Comparison of ENCODE assay signal across 19 cellular contexts in the genomic region with DNA sequence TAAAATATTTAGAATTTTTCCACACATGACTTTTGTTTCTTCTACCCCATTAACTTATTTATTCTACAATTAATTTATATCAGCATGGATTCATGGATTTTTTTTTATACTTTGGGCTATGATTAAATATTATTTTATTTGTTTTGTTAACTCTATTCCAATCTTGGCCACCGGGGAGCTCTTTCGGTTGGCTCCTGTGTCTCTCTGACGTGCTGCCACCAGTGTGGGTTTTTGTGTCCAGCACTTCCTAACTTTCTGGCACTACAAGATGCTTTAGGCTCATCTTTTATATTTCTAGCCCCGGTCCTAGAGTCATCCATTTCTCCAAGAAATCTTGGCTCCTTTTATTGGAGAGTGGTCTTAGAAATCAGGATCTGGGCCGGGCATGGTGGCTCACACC. TPM values are rescaled to one million over a fixed set of nuclear protein-coding genes. Genes with fewer than 3 reads are reported as not detected.
DNase-seq lines count a peak whose midpoint lies in the region; ATAC-seq and TF ChIP-seq lines count a peak whose summit lies in the region.
"Had no signal": no experiment of that assay in that cellular context is flagged by ENCODE, and none has a peak within 500 bp of the region (broad histone marks: within the 10 kb centered on the region; RNA-seq: fewer than 3 reads in every experiment).

No MANE protein-coding gene starts in this region.

- H2AFZ ChIP-seq in SK-N-SH (ENCODE audit: low read depth), result no peak overlapping the region

- no peaks in the 10 kb centered on the region for H3K9me2 ChIP-seq in SK-N-SH

- TF ChIP-seq EP300 in SK-N-SH (IDR thresholded peaks at IDR 0.05; ENCODE audit: borderline replicate concordance in 1 of 2, low read depth in 1 of 2, low read length in 1 of 2), result no peak

- DNase-seq in SK-N-SH (no peak), choroid plexus epithelial cell (ENCODE audit: low read depth) (peak; percentile 8), lower leg skin (ENCODE audit: low spot score in 2 of 2) (peak; percentile 2 to 49), T-helper 9 cell (no peak), germinal center (ENCODE audit: low spot score) (no peak)
- DNase-seq: CD8-positive, alpha-beta T cell; KG1; NCI-H1436 treated with DMSO at 0.1 percent for 48 hours; NCI-H2081; NCI-H510A; NCI-H82; Right ventricle myocardium superior had no signal

- H3K79me2 ChIP-seq in SK-N-SH (ENCODE audit: insufficient read depth), result no peaks in the 10 kb centered on the region

- no peaks in the 10 kb centered on the region for H3K27me3 ChIP-seq in SK-N-SH (ENCODE audit: insufficient read depth)

- no peak for ATAC-seq in SK-N-SH treated with all-trans-retinoic acid at 6 μM for 48 hours
- no peak for ATAC-seq in HG03045 (IDR thresholded peaks at IDR 0.05; ENCODE audit: unreplicated experiment)
- no peak for ATAC-seq in HG02938 (IDR thresholded peaks at IDR 0.05; ENCODE audit: unreplicated experiment)
- ATAC-seq: CD8-positive, alpha-beta T cell; GM12878 had no signal

- H3F3A ChIP-seq in SK-N-SH (replicated peaks; ENCODE audit: insufficient read depth), result no peaks in the 10 kb centered on the region

- TF ChIP-seq CTCF in SK-N-SH (IDR thresholded peaks at IDR 0.05) (peak; percentile 19; the same call in 1 of the 2 replicates), choroid plexus epithelial cell (conservative IDR thresholded peaks at IDR 0.05; ENCODE audit: low read depth, low read length) (peak; percentile 22), lower leg skin (IDR thresholded peaks at IDR 0.05) (no peak)

- H3K4me1 ChIP-seq in SK-N-SH (ENCODE audit: control insufficient read depth in 1 of 2, insufficient read depth in 2 of 2, low read depth in 1 of 2, low read length in 1 of 2), result no peaks in the 10 kb centered on the region

- no peak overlapping the region for H3K27ac ChIP-seq in SK-N-SH (ENCODE audit: low read depth in 2 of 2, low read length in 1 of 2)
- H3K27ac ChIP-seq: 22Rv1 had no signal

- 4% methylated on average over 5 of the region's 5 CpGs for WGBS in SK-N-SH (ENCODE audit: low lambda C conversion rate)
- 66 to 75% methylated on average over 5 of the region's 5 CpGs for WGBS in lower leg skin, 2 donors

- no peaks in the 10 kb centered on the region for H3K36me3 ChIP-seq in SK-N-SH (replicated peaks in 1 of 2; ENCODE audit: control insufficient read depth in 1 of 2, insufficient read depth in 2 of 2, low read length in 1 of 2)

- CTCF ChIA-PET in SK-N-SH (lab: Yijun Ruan, JAX), result no interaction called here

- no peaks in the 10 kb centered on the region for H3K9me3 ChIP-seq in SK-N-SH

- no peak overlapping the region for H3K4me3 ChIP-seq in SK-N-SH (ENCODE audit: low read depth in 2 of 2, low read length in 1 of 2)
- no peak overlapping the region for H3K4me3 ChIP-seq in choroid plexus epithelial cell (ENCODE audit: low read depth, low read length)
- H3K4me3 ChIP-seq in lower leg skin (ENCODE audit: low read depth, poor library complexity, severe bottlenecking), result no peak overlapping the region
- H3K4me3 ChIP-seq: GM12878 had no signal

- no peak for TF ChIP-seq POLR2A in lower leg skin (IDR thresholded peaks at IDR 0.05)

- no peak overlapping the region for H3K4me2 ChIP-seq in SK-N-SH

- H4K20me1 ChIP-seq in SK-N-SH (ENCODE audit: insufficient read depth), result no peaks in the 10 kb centered on the region

- no peak overlapping the region for H3K9ac ChIP-seq in SK-N-SH

- POLR2A ChIA-PET in SK-N-SH (lab: Yijun Ruan, JAX), result no interaction called here

- intact Hi-C loops in lower leg skin (cut with DNase I; ENCODE audit: low total_unique reads), result no loop called here

- no peak for TF ChIP-seq RAD21 in SK-N-SH (IDR thresholded peaks at IDR 0.05; ENCODE audit: low read length)

TF ChIP-seq in SK-N-SH, 30 proteins besides CTCF, POLR2A, EP300 and RAD21 (continues in another document):
- TF ChIP-seq FOXJ3 (CRISPR knock-in tag; IDR thresholded peaks at IDR 0.05) (no peak), POLR2AphosphoS5 (IDR thresholded peaks at IDR 0.05; ENCODE audit: low read depth, low read length) (no peak), TCF12 (IDR thresholded peaks at IDR 0.05) (no peak), JUND (IDR thresholded peaks at IDR 0.05) (no peak), SIN3A (IDR thresholded peaks at IDR 0.05; ENCODE audit: borderline replicate concordance, low read depth, low read length) (no peak), GABPA (IDR thresholded peaks at IDR 0.05; ENCODE audit: low read depth) (no peak)
- TF ChIP-seq, protein P1, sequence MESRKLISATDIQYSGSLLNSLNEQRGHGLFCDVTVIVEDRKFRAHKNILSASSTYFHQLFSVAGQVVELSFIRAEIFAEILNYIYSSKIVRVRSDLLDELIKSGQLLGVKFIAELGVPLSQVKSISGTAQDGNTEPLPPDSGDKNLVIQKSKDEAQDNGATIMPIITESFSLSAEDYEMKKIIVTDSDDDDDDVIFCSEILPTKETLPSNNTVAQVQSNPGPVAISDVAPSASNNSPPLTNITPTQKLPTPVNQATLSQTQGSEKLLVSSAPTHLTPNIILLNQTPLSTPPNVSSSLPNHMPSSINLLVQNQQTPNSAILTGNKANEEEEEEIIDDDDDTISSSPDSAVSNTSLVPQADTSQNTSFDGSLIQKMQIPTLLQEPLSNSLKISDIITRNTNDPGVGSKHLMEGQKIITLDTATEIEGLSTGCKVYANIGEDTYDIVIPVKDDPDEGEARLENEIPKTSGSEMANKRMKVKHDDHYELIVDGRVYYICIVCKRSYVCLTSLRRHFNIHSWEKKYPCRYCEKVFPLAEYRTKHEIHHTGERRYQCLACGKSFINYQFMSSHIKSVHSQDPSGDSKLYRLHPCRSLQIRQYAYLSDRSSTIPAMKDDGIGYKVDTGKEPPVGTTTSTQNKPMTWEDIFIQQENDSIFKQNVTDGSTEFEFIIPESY (IDR thresholded peaks at IDR 0.05; ENCODE audit: borderline replicate concordance, low read depth), result no peak
- TF ChIP-seq, protein P2, sequence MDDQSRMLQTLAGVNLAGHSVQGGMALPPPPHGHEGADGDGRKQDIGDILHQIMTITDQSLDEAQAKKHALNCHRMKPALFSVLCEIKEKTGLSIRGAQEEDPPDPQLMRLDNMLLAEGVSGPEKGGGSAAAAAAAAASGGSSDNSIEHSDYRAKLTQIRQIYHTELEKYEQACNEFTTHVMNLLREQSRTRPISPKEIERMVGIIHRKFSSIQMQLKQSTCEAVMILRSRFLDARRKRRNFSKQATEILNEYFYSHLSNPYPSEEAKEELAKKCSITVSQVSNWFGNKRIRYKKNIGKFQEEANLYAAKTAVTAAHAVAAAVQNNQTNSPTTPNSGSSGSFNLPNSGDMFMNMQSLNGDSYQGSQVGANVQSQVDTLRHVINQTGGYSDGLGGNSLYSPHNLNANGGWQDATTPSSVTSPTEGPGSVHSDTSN (IDR thresholded peaks at IDR 0.05), result no peak

TF ChIP-seq in SK-N-SH treated with all-trans-retinoic acid at 6 μM for 48 hours, 23 proteins besides CTCF, POLR2A, EP300 and RAD21 (continues in another document):
- no peak for TF ChIP-seq GLIS3 (CRISPR knock-in tag; IDR thresholded peaks at IDR 0.05)
- TF ChIP-seq OSR1 (CRISPR knock-in tag; IDR thresholded peaks at IDR 0.05), result no peak
- TF ChIP-seq ZNF565 (CRISPR knock-in tag; conservative IDR thresholded peaks at IDR 0.05; ENCODE audit: low read depth), result no peak
- TF ChIP-seq BACH2 (CRISPR knock-in tag; IDR thresholded peaks at IDR 0.05; ENCODE audit: borderline replicate concordance), result no peak
- TF ChIP-seq, protein P3, sequence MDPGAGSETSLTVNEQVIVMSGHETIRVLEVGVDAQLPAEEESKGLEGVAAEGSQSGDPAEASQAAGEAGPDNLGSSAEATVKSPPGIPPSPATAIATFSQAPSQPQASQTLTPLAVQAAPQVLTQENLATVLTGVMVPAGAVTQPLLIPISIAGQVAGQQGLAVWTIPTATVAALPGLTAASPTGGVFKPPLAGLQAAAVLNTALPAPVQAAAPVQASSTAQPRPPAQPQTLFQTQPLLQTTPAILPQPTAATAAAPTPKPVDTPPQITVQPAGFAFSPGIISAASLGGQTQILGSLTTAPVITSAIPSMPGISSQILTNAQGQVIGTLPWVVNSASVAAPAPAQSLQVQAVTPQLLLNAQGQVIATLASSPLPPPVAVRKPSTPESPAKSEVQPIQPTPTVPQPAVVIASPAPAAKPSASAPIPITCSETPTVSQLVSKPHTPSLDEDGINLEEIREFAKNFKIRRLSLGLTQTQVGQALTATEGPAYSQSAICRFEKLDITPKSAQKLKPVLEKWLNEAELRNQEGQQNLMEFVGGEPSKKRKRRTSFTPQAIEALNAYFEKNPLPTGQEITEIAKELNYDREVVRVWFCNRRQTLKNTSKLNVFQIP (CRISPR knock-in tag; IDR thresholded peaks at IDR 0.05; ENCODE audit: borderline replicate concordance, low read depth), result no peak
- TF ChIP-seq, protein P4, sequence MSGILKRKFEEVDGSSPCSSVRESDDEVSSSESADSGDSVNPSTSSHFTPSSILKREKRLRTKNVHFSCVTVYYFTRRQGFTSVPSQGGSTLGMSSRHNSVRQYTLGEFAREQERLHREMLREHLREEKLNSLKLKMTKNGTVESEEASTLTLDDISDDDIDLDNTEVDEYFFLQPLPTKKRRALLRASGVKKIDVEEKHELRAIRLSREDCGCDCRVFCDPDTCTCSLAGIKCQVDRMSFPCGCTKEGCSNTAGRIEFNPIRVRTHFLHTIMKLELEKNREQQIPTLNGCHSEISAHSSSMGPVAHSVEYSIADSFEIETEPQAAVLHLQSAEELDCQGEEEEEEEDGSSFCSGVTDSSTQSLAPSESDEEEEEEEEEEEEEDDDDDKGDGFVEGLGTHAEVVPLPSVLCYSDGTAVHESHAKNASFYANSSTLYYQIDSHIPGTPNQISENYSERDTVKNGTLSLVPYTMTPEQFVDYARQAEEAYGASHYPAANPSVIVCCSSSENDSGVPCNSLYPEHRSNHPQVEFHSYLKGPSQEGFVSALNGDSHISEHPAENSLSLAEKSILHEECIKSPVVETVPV (CRISPR knock-in tag; IDR thresholded peaks at IDR 0.05), result no peak
- TF ChIP-seq ZC3H10 (CRISPR knock-in tag; IDR thresholded peaks at IDR 0.05), result no peak
- no peak for TF ChIP-seq PPARA (CRISPR knock-in tag; IDR thresholded peaks at IDR 0.05; ENCODE audit: borderline replicate concordance)

RNA-seq across cellular contexts. Expression of a gene that starts 18.9 kb away (rescaled TPM):
- polyA plus RNA-seq in SK-N-SH (2012; rRNA removed), result not detected in 2 replicates
- polyA plus RNA-seq in SK-N-SH (2012; cell fraction: cytosol; rRNA removed), result not detected in 2 replicates
- polyA plus RNA-seq in SK-N-SH (2012; cell fraction: nucleus; rRNA removed), result 0.02 TPM in 1 of 2 replicates, not detected in the other
- not detected for total RNA-seq in lower leg skin
- total RNA-seq: CD8-positive, alpha-beta T cell; GM12878; Right ventricle myocardium superior had no signal
- polyA plus RNA-seq: AG04450, BJ, GM12878 had no signal

RNA-seq across cellular contexts. Expression of a gene that starts 27.9 kb away (rescaled TPM):
- not detected in 2 replicates for polyA plus RNA-seq in SK-N-SH (2012; rRNA removed)
- polyA plus RNA-seq in SK-N-SH (2012; cell fraction: cytosol; rRNA removed), result not detected in 2 replicates
- not detected in 2 replicates for polyA plus RNA-seq in SK-N-SH (2012; cell fraction: nucleus; rRNA removed)
- total RNA-seq in lower leg skin, result not detected
- total RNA-seq: CD8-positive, alpha-beta T cell; GM12878; Right ventricle myocardium superior had no signal
- polyA plus RNA-seq: AG04450, BJ, GM12878 had no signal

RNA-seq across cellular contexts. Expression of a gene that starts 38.5 kb away (rescaled TPM):
- 1.2 and 1.3 TPM in 2 replicates for polyA plus RNA-seq in SK-N-SH (2012; rRNA removed)
- 0.31 and 0.37 TPM in 2 replicates for polyA plus RNA-seq in SK-N-SH (2012; cell fraction: cytosol; rRNA removed)
- polyA plus RNA-seq in SK-N-SH (2012; cell fraction: nucleus; rRNA removed), result 8.6 and 12.4 TPM in 2 replicates
- total RNA-seq in lower leg skin, result 1 to 10 TPM; 1.2 to 2.8 (median 2.4) TPM

Comparison
In these comparisons a context has a peak if more than half of its experiments do, and no peak if none do; other contexts are left out.
1. DNase-seq: peak in choroid plexus epithelial cell (single experiment) and lower leg skin (2 of 2); none in SK-N-SH (single experiment), T-helper 9 cell (single experiment) and germinal center (single experiment).
2. CTCF ChIP-seq: peak in SK-N-SH (single experiment) and choroid plexus epithelial cell (single experiment); none in lower leg skin (0 of 3).